8 cellular contexts compared by ENCODE assay signal in the genomic region with DNA sequence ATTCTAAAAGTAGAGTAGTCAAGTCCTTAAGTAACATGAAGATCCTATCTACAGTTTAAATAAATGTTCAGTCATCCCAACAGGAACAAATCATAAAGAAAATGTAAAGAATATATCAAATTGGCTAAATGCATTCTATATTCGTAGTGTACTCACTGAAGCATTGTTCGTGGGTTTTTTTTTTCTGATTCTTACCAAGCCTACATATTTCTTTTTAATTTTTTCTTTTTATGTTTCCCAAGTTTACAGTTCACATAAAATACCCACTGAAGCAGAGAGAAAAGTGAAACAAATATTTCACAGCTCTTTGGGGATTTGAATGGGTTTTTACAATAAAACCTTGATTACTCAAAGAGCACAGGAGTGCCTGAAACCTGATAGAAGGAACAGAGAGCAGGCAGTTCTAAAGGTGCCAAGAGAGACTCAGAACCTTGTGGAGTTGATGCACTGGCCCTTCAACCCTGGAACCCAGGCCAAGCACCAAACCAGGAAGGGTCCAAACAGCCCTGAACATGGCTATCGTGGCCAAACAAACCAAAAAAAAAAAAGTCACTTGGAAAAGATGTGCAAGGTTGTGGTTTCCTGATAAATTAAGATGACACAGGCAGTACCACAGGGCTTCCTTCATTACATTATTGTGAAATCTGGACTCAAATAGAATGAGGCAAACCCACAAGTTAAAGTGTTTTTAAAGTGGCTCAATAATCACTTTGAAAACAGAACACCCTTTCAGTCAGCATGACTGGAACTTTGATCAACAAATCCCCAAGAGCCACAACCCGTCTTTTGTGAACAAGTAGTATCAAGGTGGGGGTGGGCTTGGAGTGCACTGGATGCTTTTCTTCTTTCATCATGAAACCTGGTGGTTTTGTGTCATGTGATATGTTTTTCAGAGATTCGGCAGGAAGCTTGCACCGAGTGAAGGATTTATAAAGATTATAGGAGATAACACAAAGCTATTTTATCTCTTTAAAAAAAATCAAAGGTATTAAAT.
DNase-seq lines count a peak whose midpoint lies in the region; ATAC-seq lines count a peak whose summit lies in the region.

No MANE protein-coding gene starts in this region.

- H3K4me1 ChIP-seq in mesodermal cell (ENCODE audit: control insufficient read depth, insufficient read depth, low read length, poor library complexity, severe bottlenecking), result peaks cover 18% of the 10 kb centered on the region

- ATAC-seq in activated naive CD4-positive, alpha-beta T cell treated with anti-CD3 and anti-CD28 coated beads, Interleukin-2, amount 50 U/mL, for 72 hours, result peak; percentile 86 to 93

- no peaks in the 10 kb centered on the region for H3K9me3 ChIP-seq in mesodermal cell (ENCODE audit: control insufficient read depth, low read length)

- peaks cover 0 to 20% of the 10 kb centered on the region in 2 donors for H3K36me3 Mint-ChIP-seq in activated naive CD4-positive, alpha-beta T cell treated with anti-CD3 and anti-CD28 coated beads, Interleukin-2, amount 50 U/mL, for 72 hours

- no peak overlapping the region for H3K4me3 ChIP-seq in mesodermal cell (ENCODE audit: extremely low read depth, insufficient read depth, low read length, poor library complexity, severe bottlenecking)

- H3K27ac ChIP-seq in mesodermal cell (ENCODE audit: low read depth, low read length, severe bottlenecking), result peak overlapping the region; percentile 31

- H3K27ac Mint-ChIP-seq in activated naive CD4-positive, alpha-beta T cell treated with anti-CD3 and anti-CD28 coated beads, Interleukin-2, amount 50 U/mL, for 72 hours, result peak overlapping the region in 1 of 2 donors; percentile 13

- peaks cover 4 to 15% of the 10 kb centered on the region in 2 donors for H3K9me3 Mint-ChIP-seq in activated naive CD4-positive, alpha-beta T cell treated with anti-CD3 and anti-CD28 coated beads, Interleukin-2, amount 50 U/mL, for 72 hours

- peak in 2 of 3 donors; percentile 16 to 25 for DNase-seq in stimulated activated CD4-positive, alpha-beta T cell treated with anti-CD3 and anti-CD28 coated beads, Interleukin-12 subunit alpha, Interleukin-12 subunit beta, amount 100 ng/mL, for 48 hours (ENCODE audit: low read depth in 2 of 3, low spot score in 1 of 3)
- no peak for DNase-seq in stimulated activated CD4-positive, alpha-beta T cell treated with anti-CD3 and anti-CD28 coated beads, Interleukin-4, amount 100 ng/mL, for 1 hour
- DNase-seq in NCI-H2029 (lab: John Stamatoyannopoulos, UW), result peak; percentile 50
- DNase-seq in activated naive CD4-positive, alpha-beta T cell treated with anti-CD3 and anti-CD28 coated beads, Interleukin-2, amount 50 U/mL, for 72 hours (ENCODE audit: low spot score in 2 of 2), result peak in 1 of 2 donors; percentile 18
- no peak for DNase-seq in NCI-H1694 treated with DMSO at 0.1 percent for 48 hours (lab: John Stamatoyannopoulos, UW)
- no peak for DNase-seq in NCI-H524 treated with DMSO at 0.1 percent for 48 hours (lab: John Stamatoyannopoulos, UW)
- DNase-seq in NCI-H146 (lab: John Stamatoyannopoulos, UW), result no peak

- H3K36me3 ChIP-seq in mesodermal cell (ENCODE audit: control insufficient read depth, insufficient read depth, low read length), result no peaks in the 10 kb centered on the region

- WGBS in mesodermal cell (ENCODE audit: insufficient coverage in 2 of 2), 2 experiments, result 100% methylated on average over 2 of the region's 6 CpGs; no CpG with 5 or more reads in 1 of the 2 experiments

Comparison
In these comparisons a context has a peak if more than half of its experiments do, and no peak if none do; other contexts are left out.
1. DNase-seq: peak in stimulated activated CD4-positive, alpha-beta T cell treated with anti-CD3 and anti-CD28 coated beads, Interleukin-12 subunit alpha, Interleukin-12 subunit beta, amount 100 ng/mL, for 48 hours (2 of 3) and NCI-H2029 (single experiment); none in stimulated activated CD4-positive, alpha-beta T cell treated with anti-CD3 and anti-CD28 coated beads, Interleukin-4, amount 100 ng/mL, for 1 hour (single experiment), NCI-H1694 treated with DMSO at 0.1 percent for 48 hours (single experiment), NCI-H524 treated with DMSO at 0.1 percent for 48 hours (single experiment) and NCI-H146 (single experiment).